Comparison of ENCODE assay signal across 8 cellular contexts in the genomic region with DNA sequence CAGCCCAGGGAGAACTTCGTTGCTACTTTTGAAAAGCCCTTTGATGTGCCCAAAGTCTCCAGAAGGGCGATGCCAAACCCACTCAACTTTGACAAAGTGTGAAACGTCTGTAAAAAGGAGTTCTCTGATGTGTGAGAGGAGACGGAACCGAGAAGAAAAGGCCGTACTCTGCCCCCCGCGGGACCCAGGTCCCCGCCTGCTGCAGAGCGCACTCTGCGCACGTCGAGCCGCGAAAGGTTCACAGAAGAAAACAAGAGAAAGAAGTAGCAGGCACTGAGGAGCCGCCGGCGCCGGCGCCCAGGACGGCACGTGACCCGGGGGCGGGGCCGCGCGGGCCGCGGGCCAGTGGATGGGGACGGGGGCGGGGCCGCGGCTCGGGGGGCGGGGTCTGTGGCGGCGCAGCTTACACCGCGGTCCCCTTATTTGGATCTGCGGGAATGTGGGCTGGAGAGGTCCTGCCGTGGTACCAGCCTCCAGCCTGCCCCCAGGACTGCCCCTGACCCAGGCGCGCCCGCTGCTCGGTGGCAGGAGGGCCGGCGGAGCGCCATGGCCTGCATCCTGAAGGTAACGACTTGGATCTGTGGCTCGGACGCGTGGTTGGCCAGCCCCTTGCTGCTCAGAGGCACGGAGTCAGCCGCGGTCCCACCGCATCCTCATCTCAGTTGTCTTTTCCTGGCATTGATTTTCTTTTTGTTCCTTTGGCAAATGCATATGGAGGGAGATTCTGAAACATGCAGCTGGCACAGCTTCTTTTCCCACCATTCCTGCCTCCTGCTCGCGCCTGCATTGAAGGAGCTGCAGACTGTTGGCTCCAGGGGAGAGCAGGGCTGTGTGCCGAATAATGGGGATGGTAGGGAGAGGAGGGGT. TPM values are rescaled to one million over a fixed set of nuclear protein-coding genes. Genes with fewer than 3 reads are reported as not detected.
DNase-seq lines count a peak whose midpoint lies in the region; ATAC-seq and TF ChIP-seq lines count a peak whose summit lies in the region.

Gene ST6GALNAC3 (plus strand): TSS at position 426 of the 867 bp plus-strand sequence.

- H3K9me3 Mint-ChIP-seq in dendritic cell treated with granulocyte-macrophage colony-stimulating factor and Interleukin-4, amounts not matched to agents 40 ng/mL and 50 ng/mL, for 4 days = no peaks in the 10 kb centered on the region

- peak within 1 kb of the TSS in 1 of 2 donors; percentile 85 for H3K27ac ChIP-seq in left lung

- H3K4me1 ChIP-seq in left lung = peaks cover 5 to 22% of the 10 kb centered on the region in 2 donors

- no peak for TF ChIP-seq CTCF in left lung (IDR thresholded peaks at IDR 0.05)

- no peaks in the 10 kb centered on the region for H3K27me3 ChIP-seq in left lung

- H3K36me3 ChIP-seq in left lung = no peaks in the 10 kb centered on the region

- H3K27ac Mint-ChIP-seq in dendritic cell treated with granulocyte-macrophage colony-stimulating factor and Interleukin-4, amounts not matched to agents 40 ng/mL and 50 ng/mL, for 4 days = peak within 1 kb of the TSS; percentile 79

- H3K27me3 Mint-ChIP-seq in dendritic cell treated with granulocyte-macrophage colony-stimulating factor and Interleukin-4, amounts not matched to agents 40 ng/mL and 50 ng/mL, for 4 days = peaks cover 11% of the 10 kb centered on the region

- no peaks in the 10 kb centered on the region for H3K9me3 ChIP-seq in left lung

- H3K4me3 Mint-ChIP-seq in dendritic cell treated with granulocyte-macrophage colony-stimulating factor and Interleukin-4, amounts not matched to agents 40 ng/mL and 50 ng/mL, for 4 days = peak within 1 kb of the TSS; percentile 93

- peak within 1 kb of the TSS; percentile 56 to 73 for H3K4me3 ChIP-seq in left lung

- intact Hi-C loops in dendritic cell treated with granulocyte-macrophage colony-stimulating factor and Interleukin-4, amounts not matched to agents 40 ng/mL and 50 ng/mL, for 4 days (cut with micrococcal nuclease) = loop anchor here (5.0 kb wide), 1 partner anchor 287 kb away; the partner anchor contains the start of gene RABGGTB
- intact Hi-C loops in left lung (cut with DNase I) = no loop called here

- peak; percentile 91 for ATAC-seq in GM18498 (IDR thresholded peaks at IDR 0.05; ENCODE audit: unreplicated experiment)
- ATAC-seq in HG02759 (IDR thresholded peaks at IDR 0.05; ENCODE audit: unreplicated experiment) = peak; percentile 92
- peak; percentile 98 for ATAC-seq in left lung

- H3K36me3 Mint-ChIP-seq in dendritic cell treated with granulocyte-macrophage colony-stimulating factor and Interleukin-4, amounts not matched to agents 40 ng/mL and 50 ng/mL, for 4 days (ENCODE audit: low read depth) = no peaks in the 10 kb centered on the region

- peak; percentile 14 for DNase-seq in NCI-H2107 (lab: John Stamatoyannopoulos, UW)
- DNase-seq in activated CD4-positive, alpha-beta T cell treated with anti-CD3 and anti-CD28 coated beads, Interleukin-2, amount 50 U/mL, for 4 hours = peak; percentile 61 to 66
- DNase-seq in left lung = peak; percentile 78 to 96
- peak; percentile 67 for DNase-seq in stimulated activated CD4-positive, alpha-beta T cell treated with anti-CD3 and anti-CD28 coated beads, Interleukin-2, amount 100 ng/mL, for 4 hours (ENCODE audit: low read depth)
- DNase-seq in epidermal melanocyte (ENCODE audit: insufficient read length, low spot score) = no peak

- peaks cover 24% of the 10 kb centered on the region for H3K4me1 Mint-ChIP-seq in dendritic cell treated with granulocyte-macrophage colony-stimulating factor and Interleukin-4, amounts not matched to agents 40 ng/mL and 50 ng/mL, for 4 days (ENCODE audit: low read depth)

RNA-seq across cellular contexts. Expression of gene ST6GALNAC3, which starts in this region (rescaled TPM):
- 10 to 100 TPM in 1 of 2 donors, 1 to 10 TPM in 1; 3.4 to 17.1 TPM for total RNA-seq in left lung
